11 cellular contexts compared by ENCODE assay signal in the genomic region with DNA sequence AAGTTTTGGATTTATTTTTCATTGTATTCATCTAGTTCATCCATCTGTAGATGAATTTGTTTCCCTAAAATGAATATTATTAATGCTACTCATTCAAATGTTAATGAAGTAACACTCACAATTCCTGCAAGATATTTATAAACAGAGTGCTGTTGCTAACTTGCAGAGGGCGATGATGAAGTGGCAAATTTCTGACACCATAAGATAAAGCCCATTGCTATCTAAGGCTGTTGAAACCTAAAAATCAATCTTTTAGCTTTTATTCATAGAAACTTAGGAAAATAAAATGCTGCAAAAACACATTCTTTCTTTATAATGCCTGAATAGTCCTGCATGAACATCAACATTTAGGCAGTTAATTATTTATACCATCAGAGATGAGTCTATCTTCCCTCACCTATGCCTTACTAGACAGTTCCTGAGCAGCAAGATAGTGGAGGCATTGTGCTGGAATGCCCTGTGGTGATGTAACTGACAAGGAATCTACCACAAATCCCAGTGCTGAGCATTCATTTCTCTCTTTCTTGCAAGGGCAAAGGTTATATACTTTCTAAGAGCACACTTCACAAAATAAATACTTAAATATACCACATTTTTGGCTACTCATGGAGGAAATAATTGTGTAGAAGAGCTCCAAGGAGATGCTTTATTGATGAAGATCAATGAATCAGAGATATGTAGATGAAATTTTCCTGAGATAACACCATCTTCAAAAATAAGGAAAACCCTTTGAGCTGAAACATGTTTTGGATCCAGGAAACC. TPM values are rescaled to one million over a fixed set of nuclear protein-coding genes. Genes with fewer than 3 reads are reported as not detected.
DNase-seq lines count a peak whose midpoint lies in the region; ATAC-seq, FAIRE-seq and TF ChIP-seq lines count a peak whose summit lies in the region.
"Had no signal": no experiment of that assay in that cellular context is flagged by ENCODE, and none has a peak within 500 bp of the region (broad histone marks: within the 10 kb centered on the region; RNA-seq: fewer than 3 reads in every experiment).

No MANE protein-coding gene starts in this region.

- H4K20me1 ChIP-seq in astrocyte (ENCODE audit: insufficient read depth, low read length) (no peaks in the 10 kb centered on the region), keratinocyte (ENCODE audit: control insufficient read depth, extremely low read depth, insufficient read depth, low read length) (no peaks in the 10 kb centered on the region)

- no peak overlapping the region for H3K9ac ChIP-seq in astrocyte (ENCODE audit: low read length)
- H3K9ac ChIP-seq in keratinocyte (ENCODE audit: control insufficient read depth, extremely low read depth, insufficient read depth, low read length): no peak overlapping the region

- H3K4me1 ChIP-seq in astrocyte (ENCODE audit: insufficient read depth, low read length) (peaks cover 17% of the 10 kb centered on the region), keratinocyte (ENCODE audit: control insufficient read depth, extremely low read depth, insufficient read depth, low read length) (peaks cover 16% of the 10 kb centered on the region)
- H3K4me1 ChIP-seq: vagina had no signal

- H3K9me1 ChIP-seq in keratinocyte (ENCODE audit: control insufficient read depth, extremely low read depth, insufficient read depth, low read length): no peaks in the 10 kb centered on the region

- H3K36me3 ChIP-seq in astrocyte (ENCODE audit: insufficient read depth, low read length) (no peaks in the 10 kb centered on the region), keratinocyte (ENCODE audit: control insufficient read depth in 2 of 2, extremely low read depth in 1 of 2, insufficient read depth in 2 of 2, low read length in 2 of 2) (no peaks in the 10 kb centered on the region)
- H3K36me3 ChIP-seq: vagina had no signal

- H3K4me3 ChIP-seq in astrocyte (ENCODE audit: insufficient read depth, low read depth, low read length) (no peak overlapping the region), keratinocyte (ENCODE audit: control insufficient read depth in 2 of 3, extremely low read depth in 1 of 3, insufficient read depth in 2 of 3, low read depth in 1 of 3, low read length in 3 of 3) (no peak overlapping the region)
- H3K4me3 ChIP-seq: vagina had no signal

- dilution Hi-C loops in keratinocyte (cut with MboI; ENCODE audit: extremely low pct_ligation_motif_present, low sequenced_read_pairs): no loop called here

- peak overlapping the region; percentile 83 for H3K27ac Mint-ChIP-seq in astrocyte (ENCODE audit: unreplicated experiment)
- no peak overlapping the region for H3K27ac Mint-ChIP-seq in activated CD4-positive, alpha-beta T cell treated with anti-CD3 and anti-CD28 coated beads, Interleukin-2, amount 10 ng/mL, durations not matched to agents 7 days and 5 days
- H3K27ac Mint-ChIP-seq: CD4-positive, CD25-positive, alpha-beta regulatory T cell had no signal

- DNase-seq in AG08395 (ENCODE audit: low spot score): peak; percentile 64
- peak; percentile 90 for DNase-seq in HS-5 (ENCODE audit: low read depth)
- DNase-seq in astrocyte (ENCODE audit: low read depth): peak; percentile 92
- peak; percentile 64 for DNase-seq in keratinocyte (ENCODE audit: low read depth, low spot score)
- DNase-seq in medulla oblongata (ENCODE audit: extremely low spot score): no peak
- DNase-seq in activated CD4-positive, alpha-beta T cell treated with anti-CD3 and anti-CD28 coated beads, Interleukin-2, amount 10 ng/mL, durations not matched to agents 7 days and 5 days: no peak
- no peak for DNase-seq in RPMI8226

- H2AFZ ChIP-seq in astrocyte (ENCODE audit: low read depth, low read length): no peak overlapping the region
- H2AFZ ChIP-seq in keratinocyte (ENCODE audit: control insufficient read depth, low read length): no peak overlapping the region

- H3K9me3 ChIP-seq in astrocyte (ENCODE audit: insufficient read depth, low read depth, low read length) (no peaks in the 10 kb centered on the region), keratinocyte (ENCODE audit: control insufficient read depth, low read depth, low read length) (peaks cover 7% of the 10 kb centered on the region)
- H3K9me3 ChIP-seq: vagina had no signal

- peak overlapping the region; percentile 27 for H3K4me2 ChIP-seq in astrocyte (ENCODE audit: low read length)
- no peak overlapping the region for H3K4me2 ChIP-seq in keratinocyte (ENCODE audit: control insufficient read depth, extremely low read depth, insufficient read depth, low read depth, low read length)

- H3K36me3 Mint-ChIP-seq in astrocyte (ENCODE audit: low read depth, unreplicated experiment): no peaks in the 10 kb centered on the region
- no peaks in the 10 kb centered on the region for H3K36me3 Mint-ChIP-seq in activated CD4-positive, alpha-beta T cell treated with anti-CD3 and anti-CD28 coated beads, Interleukin-2, amount 10 ng/mL, durations not matched to agents 7 days and 5 days (ENCODE audit: low read depth)
- H3K36me3 Mint-ChIP-seq: CD4-positive, CD25-positive, alpha-beta regulatory T cell had no signal

- CTCF ChIA-PET in activated CD4-positive, alpha-beta T cell treated with anti-CD3 and anti-CD28 coated beads, Interleukin-2, amount 10 ng/mL, durations not matched to agents 7 days and 5 days (lab: Charles Lee): no interaction called here

- POLR2A ChIA-PET in activated CD4-positive, alpha-beta T cell treated with anti-CD3 and anti-CD28 coated beads, Interleukin-2, amount 10 ng/mL, durations not matched to agents 7 days and 5 days (lab: Charles Lee): no interaction called here

- FAIRE-seq in astrocyte (lab: Jason Lieb, UNC) (peak; percentile 100), keratinocyte (lab: Jason Lieb, UNC) (peak; percentile 99)

- TF ChIP-seq CTCF in astrocyte (IDR thresholded peaks at IDR 0.05; ENCODE audit: insufficient read depth, low read depth, low read length) (no peak), keratinocyte (optimal IDR thresholded peaks at IDR 0.05 in 1 of 3, IDR thresholded peaks at IDR 0.05 in 1 of 3, conservative IDR thresholded peaks at IDR 0.05 in 1 of 3; ENCODE audit: extremely low read depth in 1 of 3, insufficient read depth in 2 of 3, low read length in 3 of 3) (no peak)

- no peak for ATAC-seq in HG02840 (IDR thresholded peaks at IDR 0.05; ENCODE audit: low FRiP score, unreplicated experiment)

- H3K9me3 Mint-ChIP-seq in astrocyte (ENCODE audit: unreplicated experiment): peaks cover 6% of the 10 kb centered on the region
- H3K9me3 Mint-ChIP-seq in activated CD4-positive, alpha-beta T cell treated with anti-CD3 and anti-CD28 coated beads, Interleukin-2, amount 10 ng/mL, durations not matched to agents 7 days and 5 days: peaks cover 6% of the 10 kb centered on the region

- H3K27me3 ChIP-seq in astrocyte (ENCODE audit: insufficient read depth, low read length) (no peaks in the 10 kb centered on the region), keratinocyte (ENCODE audit: control insufficient read depth, extremely low read depth, insufficient read depth, low read length) (no peaks in the 10 kb centered on the region)
- H3K27me3 ChIP-seq: vagina had no signal

- peaks cover 20% of the 10 kb centered on the region for H3K4me1 Mint-ChIP-seq in astrocyte (ENCODE audit: low read depth, unreplicated experiment)
- no peaks in the 10 kb centered on the region for H3K4me1 Mint-ChIP-seq in activated CD4-positive, alpha-beta T cell treated with anti-CD3 and anti-CD28 coated beads, Interleukin-2, amount 10 ng/mL, durations not matched to agents 7 days and 5 days
- H3K4me1 Mint-ChIP-seq: CD4-positive, CD25-positive, alpha-beta regulatory T cell had no signal

- H3K27ac ChIP-seq in astrocyte (ENCODE audit: low read depth, low read length): peak overlapping the region; percentile 25
- H3K27ac ChIP-seq in keratinocyte (ENCODE audit: control insufficient read depth, insufficient read depth, low read length): peak overlapping the region; percentile 32
- H3K27ac ChIP-seq: vagina had no signal

- no peaks in the 10 kb centered on the region for H3K79me2 ChIP-seq in astrocyte (ENCODE audit: insufficient read depth, low read length)
- H3K79me2 ChIP-seq in keratinocyte (ENCODE audit: control insufficient read depth, insufficient read depth, low read length): no peaks in the 10 kb centered on the region

- H3K4me3 Mint-ChIP-seq in astrocyte (ENCODE audit: unreplicated experiment): no peak overlapping the region
- H3K4me3 Mint-ChIP-seq in activated CD4-positive, alpha-beta T cell treated with anti-CD3 and anti-CD28 coated beads, Interleukin-2, amount 10 ng/mL, durations not matched to agents 7 days and 5 days: no peak overlapping the region

- H3K27me3 Mint-ChIP-seq in astrocyte (ENCODE audit: low read depth, unreplicated experiment): no peaks in the 10 kb centered on the region
- no peaks in the 10 kb centered on the region for H3K27me3 Mint-ChIP-seq in activated CD4-positive, alpha-beta T cell treated with anti-CD3 and anti-CD28 coated beads, Interleukin-2, amount 10 ng/mL, durations not matched to agents 7 days and 5 days

RNA-seq across cellular contexts. Expression of gene LMNTD1, which starts 57.6 kb away (rescaled TPM):
- total RNA-seq in astrocyte: not detected in 2 replicates
- 0.14 to 0.42 TPM in 2 of 3 replicates, not detected in the other for polyA plus RNA-seq in keratinocyte
- not detected for polyA plus RNA-seq in keratinocyte (2011; ENCODE audit: low read depth)
- polyA plus RNA-seq in keratinocyte (2011; cell fraction: cytosol; rRNA removed): 0.18 and 0.38 TPM in 2 replicates
- 0.29 TPM in 1 of 2 replicates, not detected in the other for polyA plus RNA-seq in keratinocyte (2011; cell fraction: nucleus; rRNA removed)
- polyA plus RNA-seq in keratinocyte (2012; ENCODE audit: low replicate concordance): not detected in 2 replicates
- polyA minus RNA-seq in keratinocyte: not detected in 3 replicates
- polyA minus RNA-seq in keratinocyte (2011; cell fraction: cytosol; rRNA and poly(A)+ RNA removed): not detected
- polyA minus RNA-seq in keratinocyte (2011; cell fraction: nucleus; rRNA and poly(A)+ RNA removed): 2.0 TPM in 1 of 2 replicates, not detected in the other
- not detected for total RNA-seq in activated CD4-positive, alpha-beta T cell treated with anti-CD3 and anti-CD28 coated beads, Interleukin-2, amount 10 ng/mL, durations not matched to agents 7 days and 5 days
- total RNA-seq: CD4-positive, CD25-positive, alpha-beta regulatory T cell; posterior vena cava; vagina had no signal
- polyA plus RNA-seq: CD4-positive, CD25-positive, alpha-beta regulatory T cell had no signal

Comparison
In these comparisons a context has a peak if more than half of its experiments do, and no peak if none do; other contexts are left out.
1. DNase-seq: peak in AG08395 (single experiment), HS-5 (single experiment), astrocyte (single experiment) and keratinocyte (single experiment); none in medulla oblongata (single experiment), activated CD4-positive, alpha-beta T cell treated with anti-CD3 and anti-CD28 coated beads, Interleukin-2, amount 10 ng/mL, durations not matched to agents 7 days and 5 days (single experiment) and RPMI8226 (single experiment).